8 cellular contexts compared by ENCODE assay signal in the genomic region with DNA sequence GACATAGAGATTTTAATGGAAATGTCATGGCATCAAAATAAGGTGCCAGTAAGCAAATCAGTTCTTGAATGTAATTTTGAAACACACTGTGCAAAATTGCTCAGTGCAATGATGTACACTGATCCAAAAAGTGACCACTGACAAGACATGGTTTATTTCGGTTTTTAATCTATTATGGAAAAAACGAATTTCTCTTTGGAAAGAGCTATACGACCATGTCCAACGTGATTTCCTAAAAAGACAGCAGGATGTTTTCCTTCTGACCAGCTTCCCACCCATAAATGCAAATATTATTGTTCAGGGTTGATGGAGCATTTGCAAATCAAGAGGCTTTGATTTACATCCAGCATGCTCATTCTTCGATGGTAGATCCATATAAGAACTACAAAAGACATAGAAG. TPM values are rescaled to one million over a fixed set of nuclear protein-coding genes. Genes with fewer than 3 reads are reported as not detected.
"Had no signal": no experiment of that assay in that cellular context is flagged by ENCODE, and none has a peak within 500 bp of the region (broad histone marks: within the 10 kb centered on the region; RNA-seq: fewer than 3 reads in every experiment).

No MANE protein-coding gene starts in this region.

- DNase-seq: IMR-90, KBM-7 had no signal

- H3K4me3 ChIP-seq: K562 had no signal

- FAIRE-seq: HepG2, HTR-8/SVneo, K562 had no signal

- H3K27ac ChIP-seq: HL-60 had no signal

- ATAC-seq: HepG2, K562 had no signal

RNA-seq across cellular contexts. Expression of gene MAGEA1, which starts 17.1 kb away (rescaled TPM):
- total RNA-seq: HepG2, HT-29, IMR-90 had no signal
- polyA plus RNA-seq: HepG2, IgD-negative memory B cell, IMR-90 had no signal
